ENCODE assay signal across 8 cellular contexts in the genomic region with DNA sequence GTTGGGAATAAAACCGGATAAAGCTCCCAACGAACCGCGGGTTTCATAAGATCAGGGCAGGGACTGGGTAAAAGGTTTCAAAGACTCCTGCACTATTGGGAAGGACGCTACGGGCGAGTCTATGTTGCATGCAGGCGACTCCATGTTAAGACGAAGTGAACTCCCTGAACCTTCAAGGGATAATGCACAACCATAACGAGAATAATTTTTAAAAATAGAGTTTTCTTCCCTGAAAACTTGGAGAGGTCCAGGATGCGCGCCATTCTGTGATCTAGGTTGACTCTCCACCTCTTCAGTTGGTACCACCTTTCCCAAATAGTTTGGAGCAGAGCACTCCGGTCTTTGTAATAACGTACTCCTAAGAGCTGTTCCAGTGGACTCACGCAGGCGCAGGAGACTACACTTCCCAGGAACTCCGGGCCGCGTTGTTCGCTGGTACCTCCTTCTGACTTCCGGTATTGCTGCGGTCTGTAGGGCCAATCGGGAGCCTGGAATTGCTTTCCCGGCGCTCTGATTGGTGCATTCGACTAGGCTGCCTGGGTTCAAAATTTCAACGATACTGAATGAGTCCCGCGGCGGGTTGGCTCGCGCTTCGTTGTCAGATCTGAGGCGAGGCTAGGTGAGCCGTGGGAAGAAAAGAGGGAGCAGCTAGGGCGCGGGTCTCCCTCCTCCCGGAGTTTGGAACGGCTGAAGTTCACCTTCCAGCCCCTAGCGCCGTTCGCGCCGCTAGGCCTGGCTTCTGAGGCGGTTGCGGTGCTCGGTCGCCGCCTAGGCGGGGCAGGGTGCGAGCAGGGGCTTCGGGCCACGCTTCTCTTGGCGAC. TPM values are rescaled to one million over a fixed set of nuclear protein-coding genes. Genes with fewer than 3 reads are reported as not detected.
DNase-seq lines count a peak whose midpoint lies in the region; ATAC-seq and TF ChIP-seq lines count a peak whose summit lies in the region.

A gene with protein sequence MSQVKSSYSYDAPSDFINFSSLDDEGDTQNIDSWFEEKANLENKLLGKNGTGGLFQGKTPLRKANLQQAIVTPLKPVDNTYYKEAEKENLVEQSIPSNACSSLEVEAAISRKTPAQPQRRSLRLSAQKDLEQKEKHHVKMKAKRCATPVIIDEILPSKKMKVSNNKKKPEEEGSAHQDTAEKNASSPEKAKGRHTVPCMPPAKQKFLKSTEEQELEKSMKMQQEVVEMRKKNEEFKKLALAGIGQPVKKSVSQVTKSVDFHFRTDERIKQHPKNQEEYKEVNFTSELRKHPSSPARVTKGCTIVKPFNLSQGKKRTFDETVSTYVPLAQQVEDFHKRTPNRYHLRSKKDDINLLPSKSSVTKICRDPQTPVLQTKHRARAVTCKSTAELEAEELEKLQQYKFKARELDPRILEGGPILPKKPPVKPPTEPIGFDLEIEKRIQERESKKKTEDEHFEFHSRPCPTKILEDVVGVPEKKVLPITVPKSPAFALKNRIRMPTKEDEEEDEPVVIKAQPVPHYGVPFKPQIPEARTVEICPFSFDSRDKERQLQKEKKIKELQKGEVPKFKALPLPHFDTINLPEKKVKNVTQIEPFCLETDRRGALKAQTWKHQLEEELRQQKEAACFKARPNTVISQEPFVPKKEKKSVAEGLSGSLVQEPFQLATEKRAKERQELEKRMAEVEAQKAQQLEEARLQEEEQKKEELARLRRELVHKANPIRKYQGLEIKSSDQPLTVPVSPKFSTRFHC (plus strand): TSS at position 562 of the 821 bp plus-strand sequence. CDS start 18,187 bp downstream, outside the sequence.

- H3K9ac ChIP-seq in SK-N-MC (ENCODE audit: insufficient read length): peak within 1 kb of the TSS; percentile 88

- 0% methylated on average over 52 to 53 of the region's 54 CpGs for WGBS in thyroid gland, 2 donors

- H3K9me3 Mint-ChIP-seq in activated naive CD4-positive, alpha-beta T cell treated with anti-CD3 and anti-CD28 coated beads, Interleukin-2, amount 10 ng/mL, durations not matched to agents 7 days and 5 days: no peaks in the 10 kb centered on the region

- peaks cover 11% of the 10 kb centered on the region for H3K27me3 Mint-ChIP-seq in activated naive CD4-positive, alpha-beta T cell treated with anti-CD3 and anti-CD28 coated beads, Interleukin-2, amount 10 ng/mL, durations not matched to agents 7 days and 5 days

- CTCF ChIA-PET in activated naive CD4-positive, alpha-beta T cell treated with anti-CD3 and anti-CD28 coated beads, Interleukin-2, amount 10 ng/mL, durations not matched to agents 7 days and 5 days (lab: Charles Lee): interaction anchor here (1.0 to 3.2 kb wide), 4 partner anchors 15 to 126 kb away, joined by 3 to 17 read pairs (median 10); no protein-coding TSS in a partner anchor

- intact Hi-C loops in thyroid gland (cut with DNase I): no loop called here

- H3K36me3 ChIP-seq in SK-N-MC (ENCODE audit: insufficient read depth, low read length) (peaks cover 22% of the 10 kb centered on the region), thyroid gland (no peaks in the 10 kb centered on the region)

- DNase-seq in NCI-H1048 (lab: John Stamatoyannopoulos, UW) (peak; percentile 95), SK-N-MC (ENCODE audit: low read depth, low spot score) (peak; percentile 92), glomerular endothelial cell (ENCODE audit: extremely low read depth, low read depth, low spot score) (peak; percentile 94), omental fat pad (ENCODE audit: low spot score) (peak; percentile 79), thyroid gland (peak; percentile 97)
- DNase-seq in activated naive CD4-positive, alpha-beta T cell treated with anti-CD3 and anti-CD28 coated beads, Interleukin-2, amount 10 ng/mL, durations not matched to agents 7 days and 5 days: peak; percentile 91

- no peak within 1 kb of the TSS for H3K4me3 Mint-ChIP-seq in activated naive CD4-positive, alpha-beta T cell treated with anti-CD3 and anti-CD28 coated beads, Interleukin-2, amount 10 ng/mL, durations not matched to agents 7 days and 5 days

- ATAC-seq in HG02588 (IDR thresholded peaks at IDR 0.05; ENCODE audit: unreplicated experiment) (peak; percentile 98), omental fat pad (ENCODE audit: low FRiP score) (peak; percentile 99)

- H3K36me3 Mint-ChIP-seq in activated naive CD4-positive, alpha-beta T cell treated with anti-CD3 and anti-CD28 coated beads, Interleukin-2, amount 10 ng/mL, durations not matched to agents 7 days and 5 days: peaks cover 8% of the 10 kb centered on the region

- no peak for TF ChIP-seq CTCF in omental fat pad (IDR thresholded peaks at IDR 0.05)
- peak in 3 of 6 experiments; percentile 10 to 35 (median 16) for TF ChIP-seq CTCF in thyroid gland (IDR thresholded peaks at IDR 0.05)

- H3K4me1 ChIP-seq in thyroid gland: peaks cover 5 to 9% of the 10 kb centered on the region in 2 donors

- H3K9me3 ChIP-seq in SK-N-MC (ENCODE audit: low read depth, low read length) (no peaks in the 10 kb centered on the region), thyroid gland (no peaks in the 10 kb centered on the region)

- H3K27ac ChIP-seq in SK-N-MC (peak within 1 kb of the TSS; percentile 78), thyroid gland (peak within 1 kb of the TSS; percentile 64 to 69 (median 64))

- H3K27ac Mint-ChIP-seq in activated naive CD4-positive, alpha-beta T cell treated with anti-CD3 and anti-CD28 coated beads, Interleukin-2, amount 10 ng/mL, durations not matched to agents 7 days and 5 days: no peak within 1 kb of the TSS

- no peaks in the 10 kb centered on the region for H3K27me3 ChIP-seq in thyroid gland

- TF ChIP-seq POLR2A in GM10847 (IDR thresholded peaks at IDR 0.05; ENCODE audit: extremely low read depth, insufficient read length) (peak; percentile 41), thyroid gland (IDR thresholded peaks at IDR 0.05) (peak in 1 of 2 donors; percentile 81)

- peaks cover 8% of the 10 kb centered on the region for H3K4me1 Mint-ChIP-seq in activated naive CD4-positive, alpha-beta T cell treated with anti-CD3 and anti-CD28 coated beads, Interleukin-2, amount 10 ng/mL, durations not matched to agents 7 days and 5 days

- H3K4me3 ChIP-seq in SK-N-MC (peak within 1 kb of the TSS; percentile 79), thyroid gland (replicated peaks in 1 of 3) (peak within 1 kb of the TSS; percentile 13 to 59 (median 37))

RNA-seq across cellular contexts. Expression of the gene that starts here (rescaled TPM):
- total RNA-seq in glomerular endothelial cell (16.1 and 31.0 TPM in 2 replicates), omental fat pad (1 to 10 TPM in 2 of 4 donors, under 1 TPM in 2; 0.82 to 4.8 (median 0.97) TPM), thyroid gland (1 to 10 TPM in 2 of 4 donors, under 1 TPM in 2; 0.39 to 2.0 (median 0.82) TPM)

Comparison
In these comparisons a context has a peak if more than half of its experiments do, and no peak if none do; other contexts are left out.
1. Peak in every context shown above with its lines: DNase-seq, ATAC-seq, H3K4me3 ChIP-seq and H3K27ac ChIP-seq.